22 cellular contexts compared by ENCODE assay signal in genomic region chr3:41095702-41096101, GRCh38.
DNase-seq lines count a peak whose midpoint lies in the region; ATAC-seq and TF ChIP-seq lines count a peak whose summit lies in the region.
"Had no signal": no experiment of that assay in that cellular context is flagged by ENCODE, and none has a peak within 500 bp of the region (broad histone marks: within the 10 kb centered on the region; RNA-seq: fewer than 3 reads in every experiment).

No MANE protein-coding gene starts in this region.

- H2BK12ac ChIP-seq in neuronal stem cell (ENCODE audit: low read length): no peak overlapping the region

- H3K9me3 ChIP-seq in body of pancreas (no peaks in the 10 kb centered on the region), neuronal stem cell (replicated peaks in 1 of 2; ENCODE audit: control insufficient read depth in 2 of 2, insufficient read depth in 1 of 2, low read depth in 1 of 2, low read length in 2 of 2) (no peaks in the 10 kb centered on the region), smooth muscle cell (replicated peaks; ENCODE audit: low read depth) (no peaks in the 10 kb centered on the region)
- H3K9me3 ChIP-seq: esophagus muscularis mucosa, gastroesophageal sphincter, sigmoid colon, thyroid gland had no signal

- H3K18ac ChIP-seq in neuronal stem cell (ENCODE audit: low read length): no peak overlapping the region

- H3K27me3 ChIP-seq in body of pancreas (no peaks in the 10 kb centered on the region), neuronal stem cell (ENCODE audit: control insufficient read depth in 3 of 3, insufficient read depth in 3 of 3, low read depth in 1 of 3, low read length in 3 of 3) (no peaks in the 10 kb centered on the region), smooth muscle cell (ENCODE audit: low read depth) (no peaks in the 10 kb centered on the region)
- H3K27me3 ChIP-seq: esophagus muscularis mucosa, gastroesophageal sphincter, neural progenitor cell, sigmoid colon, thyroid gland had no signal

- H3K4me3 ChIP-seq in body of pancreas (no peak overlapping the region), neuronal stem cell (ENCODE audit: low read length in 2 of 2) (no peak overlapping the region), smooth muscle cell (no peak overlapping the region)
- H3K4me3 ChIP-seq: esophagus muscularis mucosa, gastroesophageal sphincter, GM23338, neural progenitor cell, PC-9, sigmoid colon, thyroid gland had no signal

- in situ Hi-C loops in Caki2 (cut with HindIII; ENCODE audit: low pct_unique_long_range_greater_than_20kb, low sequenced_read_pairs): no loop called here

- H3K36me3 ChIP-seq in body of pancreas (replicated peaks in 1 of 2; ENCODE audit: insufficient read depth in 1 of 2, low read depth in 2 of 2) (no peaks in the 10 kb centered on the region), neuronal stem cell (replicated peaks in 1 of 2; ENCODE audit: control insufficient read depth in 2 of 2, insufficient read depth in 2 of 2, low read length in 2 of 2) (no peaks in the 10 kb centered on the region), smooth muscle cell (ENCODE audit: low read depth) (no peaks in the 10 kb centered on the region)
- H3K36me3 ChIP-seq: esophagus muscularis mucosa, gastroesophageal sphincter, neural progenitor cell, sigmoid colon, thyroid gland had no signal

- no peak overlapping the region for H4K91ac ChIP-seq in neuronal stem cell (ENCODE audit: low read depth, low read length, poor library complexity)

- H3F3A ChIP-seq in smooth muscle cell (ENCODE audit: low read depth): no peaks in the 10 kb centered on the region

- TF ChIP-seq CTCF in body of pancreas (IDR thresholded peaks at IDR 0.05) (peak in 4 of 7 experiments; percentile 16 to 27 (median 21)), smooth muscle cell (IDR thresholded peaks at IDR 0.05; ENCODE audit: borderline replicate concordance, insufficient read depth, poor library complexity, severe bottlenecking) (no peak)

- no peak for ATAC-seq in body of pancreas
- ATAC-seq: gastroesophageal sphincter, GM23338 had no signal

- WGBS in body of pancreas, 2 donors: 65 to 69% methylated on average over 8 of the region's 8 CpGs
- WGBS in neuronal stem cell (ENCODE audit: extremely low coverage in 2 of 2, insufficient read length in 2 of 2, insufficient replicate concordance in 1 of 2), 2 donors: no CpG with 5 or more reads among the region's 8 CpGs
- WGBS in smooth muscle cell (ENCODE audit: low lambda C conversion rate): 87% methylated on average over 8 of the region's 8 CpGs

- H3K4me1 ChIP-seq in body of pancreas: no peaks in the 10 kb centered on the region
- peaks cover 0 to 2% of the 10 kb centered on the region in 2 donors for H3K4me1 ChIP-seq in neuronal stem cell (ENCODE audit: control insufficient read depth in 2 of 2, insufficient read depth in 1 of 2, low read depth in 1 of 2, low read length in 2 of 2)
- H3K4me1 ChIP-seq in smooth muscle cell (ENCODE audit: low read depth): no peaks in the 10 kb centered on the region
- H3K4me1 ChIP-seq: gastroesophageal sphincter, neural progenitor cell, sigmoid colon, thyroid gland had no signal

- H3K23ac ChIP-seq in neuronal stem cell (ENCODE audit: low read depth, low read length, poor library complexity): no peak overlapping the region

- H2AFZ ChIP-seq in neuronal stem cell (ENCODE audit: low read length) (no peak overlapping the region), smooth muscle cell (ENCODE audit: low read depth) (no peak overlapping the region)
- H2AFZ ChIP-seq: GM23338, neural progenitor cell, PC-9 had no signal

- no peaks in the 10 kb centered on the region for H4K20me1 ChIP-seq in smooth muscle cell (ENCODE audit: low read depth)

- H3K27ac ChIP-seq in body of pancreas: no peak overlapping the region
- no peak overlapping the region for H3K27ac ChIP-seq in neuronal stem cell (replicated peaks; ENCODE audit: low read length)
- H3K27ac ChIP-seq in smooth muscle cell (ENCODE audit: low read depth): no peak overlapping the region
- H3K27ac ChIP-seq: esophagus muscularis mucosa, gastroesophageal sphincter, neural progenitor cell, PC-9, sigmoid colon, thyroid gland had no signal

- no peak overlapping the region for H3K14ac ChIP-seq in neuronal stem cell (ENCODE audit: low read length)

- TF ChIP-seq POLR2A in body of pancreas (IDR thresholded peaks at IDR 0.05): no peak

- intact Hi-C loops in body of pancreas (cut with DNase I) (no loop called here), posterior cingulate gyrus (cut with DNase I) (no loop called here)

- no peak overlapping the region for H2BK15ac ChIP-seq in neuronal stem cell (ENCODE audit: low read length)

- H3K4ac ChIP-seq in neuronal stem cell (ENCODE audit: low read length): no peak overlapping the region

- H3K9ac ChIP-seq in neuronal stem cell (ENCODE audit: low read depth, low read length, poor library complexity) (no peak overlapping the region), smooth muscle cell (ENCODE audit: low read depth) (no peak overlapping the region)
- H3K9ac ChIP-seq: neural progenitor cell had no signal

- no peak overlapping the region for H2BK120ac ChIP-seq in neuronal stem cell (ENCODE audit: low read depth, low read length)

- peak; percentile 53 for DNase-seq in Caki2 (ENCODE audit: low read depth)
- DNase-seq in NCI-H460 (ENCODE audit: extremely low read depth, low read depth): peak; percentile 30
- no peak for DNase-seq in body of pancreas
- peak; percentile 40 for DNase-seq in islet precursor cell
- DNase-seq in neuronal stem cell (ENCODE audit: low spot score): no peak
- no peak for DNase-seq in smooth muscle cell (lab: John Stamatoyannopoulos, UW; ENCODE audit: unreplicated experiment)
- DNase-seq in posterior cingulate gyrus: no peak
- DNase-seq: activated CD4-positive, CD25-positive, alpha-beta regulatory T cell treated with anti-CD3 and anti-CD28 coated beads, Interleukin-2, amount 50 U/mL, for 72 hours; activated effector memory CD4-positive, alpha-beta T cell treated with anti-CD3 and anti-CD28 coated beads, Interleukin-2, amount 50 U/mL, for 16 hours; effector CD8-positive, alpha-beta T cell; GDM1; hypothalamus; NCI-H146; NCI-H82; PC-9; Right ventricle myocardium superior; sigmoid colon; thyroid gland had no signal

- H4K8ac ChIP-seq in neuronal stem cell (ENCODE audit: low read depth, low read length): no peak overlapping the region

- H3K79me1 ChIP-seq in neuronal stem cell (ENCODE audit: low read depth, low read length): no peaks in the 10 kb centered on the region

- no peaks in the 10 kb centered on the region for H3K79me2 ChIP-seq in smooth muscle cell (ENCODE audit: low read depth)

- H3K4me2 ChIP-seq in neuronal stem cell (ENCODE audit: insufficient read depth, low read length, poor library complexity, severe bottlenecking): no peak overlapping the region
- H3K4me2 ChIP-seq in smooth muscle cell: no peak overlapping the region
- H3K4me2 ChIP-seq: GM23338, neural progenitor cell, PC-9 had no signal

- H2AK5ac ChIP-seq in neuronal stem cell (ENCODE audit: low read depth, low read length): no peak overlapping the region

- no peak overlapping the region for H2BK5ac ChIP-seq in neuronal stem cell (ENCODE audit: low read length)

Comparison
In these comparisons a context has a peak if more than half of its experiments do, and no peak if none do; other contexts are left out.
1. DNase-seq: peak in Caki2 (single experiment), NCI-H460 (single experiment) and islet precursor cell (single experiment); none in body of pancreas (0 of 4), neuronal stem cell (single experiment), smooth muscle cell (single experiment) and posterior cingulate gyrus (0 of 10).